Comparison of ENCODE assay signal across 29 cellular contexts in genomic region chr3:12908859-12909258, GRCh38.
"Had no signal": no experiment of that assay in that cellular context is flagged by ENCODE, and none has a peak within 500 bp of the region (broad histone marks: within the 10 kb centered on the region; RNA-seq: fewer than 3 reads in every experiment).

No MANE protein-coding gene starts in this region.

- H3K4me1 ChIP-seq: ascending aorta, lower lobe of right lung, pancreas, uterus had no signal

- H3K4me1 Mint-ChIP-seq: activated CD4-positive, alpha-beta memory T cell treated with anti-CD3 and anti-CD28 coated beads, Interleukin-2, amount 10 ng/mL, durations not matched to agents 7 days and 5 days; activated CD4-positive, alpha-beta T cell treated with anti-CD3 and anti-CD28 coated beads, Interleukin-2, amount 10 ng/mL, durations not matched to agents 7 days and 5 days; activated naive CD8-positive, alpha-beta T cell treated with anti-CD3 and anti-CD28 coated beads, Interleukin-2, amount 10 ng/mL, durations not matched to agents 7 days and 5 days; brain; nephron progenitor cell had no signal

- H3K4me3 ChIP-seq: ascending aorta, heart left ventricle, lower lobe of right lung, mucosa of descending colon, pancreas, psoas muscle, thoracic aorta, uterus had no signal

- ATAC-seq: activated T-cell treated with anti-CD3 and anti-CD28 coated beads, Interleukin-2, amount 50 U/mL, for 72 hours; esophagus mucosa; heart left ventricle; left lobe of liver; lower lobe of right lung; mucosa of descending colon; pancreas; psoas muscle had no signal

- H3K36me3 ChIP-seq: uterus had no signal

- H3K27me3 Mint-ChIP-seq: activated CD4-positive, alpha-beta memory T cell treated with anti-CD3 and anti-CD28 coated beads, Interleukin-2, amount 10 ng/mL, durations not matched to agents 7 days and 5 days; activated CD4-positive, alpha-beta T cell treated with anti-CD3 and anti-CD28 coated beads, Interleukin-2, amount 10 ng/mL, durations not matched to agents 7 days and 5 days; activated naive CD8-positive, alpha-beta T cell treated with anti-CD3 and anti-CD28 coated beads, Interleukin-2, amount 10 ng/mL, durations not matched to agents 7 days and 5 days; brain; stimulated activated naive CD8-positive, alpha-beta T cell treated with anti-CD3 and anti-CD28 coated beads, Interleukin-15, Interleukin-2, amounts not matched to agents 100 ng/mL and 50 ng/mL, for 24 hours had no signal

- H3K9me3 Mint-ChIP-seq: activated CD4-positive, alpha-beta memory T cell treated with anti-CD3 and anti-CD28 coated beads, Interleukin-2, amount 10 ng/mL, durations not matched to agents 7 days and 5 days; activated CD4-positive, alpha-beta T cell treated with anti-CD3 and anti-CD28 coated beads, Interleukin-2, amount 10 ng/mL, durations not matched to agents 7 days and 5 days; activated naive CD8-positive, alpha-beta T cell treated with anti-CD3 and anti-CD28 coated beads, Interleukin-2, amount 10 ng/mL, durations not matched to agents 7 days and 5 days; activated T-cell treated with anti-CD3 and anti-CD28 coated beads, Interleukin-2, amount 50 U/mL, for 72 hours; brain; immature natural killer cell; nephron progenitor cell; stimulated activated naive CD8-positive, alpha-beta T cell treated with anti-CD3 and anti-CD28 coated beads, Interleukin-15, Interleukin-2, amounts not matched to agents 100 ng/mL and 50 ng/mL, for 24 hours had no signal

- H3K27ac Mint-ChIP-seq: activated CD4-positive, alpha-beta memory T cell treated with anti-CD3 and anti-CD28 coated beads, Interleukin-2, amount 10 ng/mL, durations not matched to agents 7 days and 5 days; activated CD4-positive, alpha-beta T cell treated with anti-CD3 and anti-CD28 coated beads, Interleukin-2, amount 10 ng/mL, durations not matched to agents 7 days and 5 days; activated naive CD8-positive, alpha-beta T cell treated with anti-CD3 and anti-CD28 coated beads, Interleukin-2, amount 10 ng/mL, durations not matched to agents 7 days and 5 days; activated T-cell treated with anti-CD3 and anti-CD28 coated beads, Interleukin-2, amount 50 U/mL, for 72 hours; stimulated activated naive CD8-positive, alpha-beta T cell treated with anti-CD3 and anti-CD28 coated beads, Interleukin-15, Interleukin-2, amounts not matched to agents 100 ng/mL and 50 ng/mL, for 24 hours had no signal

- H3K9me3 ChIP-seq: ascending aorta, heart left ventricle, lower lobe of right lung, mucosa of descending colon, pancreas, psoas muscle, thoracic aorta, uterus had no signal

- DNase-seq: activated CD4-positive, alpha-beta memory T cell treated with anti-CD3 and anti-CD28 coated beads, Interleukin-2, amount 10 ng/mL, durations not matched to agents 7 days and 5 days; activated CD4-positive, alpha-beta T cell treated with anti-CD3 and anti-CD28 coated beads for 1 hour; activated CD4-positive, alpha-beta T cell treated with anti-CD3 and anti-CD28 coated beads, Interleukin-2, amount 10 ng/mL, durations not matched to agents 7 days and 5 days; activated effector memory CD4-positive, alpha-beta T cell treated with Interleukin-2 at 50 U/mL for 16 hours; activated naive CD4-positive, alpha-beta T cell treated with Interleukin-2 at 50 U/mL for 16 hours; activated naive CD8-positive, alpha-beta T cell treated with anti-CD3 and anti-CD28 coated beads, Interleukin-2, amount 10 ng/mL, durations not matched to agents 7 days and 5 days; activated T-cell treated with anti-CD3 and anti-CD28 coated beads, Interleukin-2, amount 50 U/mL, for 72 hours; cortex of kidney; foreskin fibroblast; hypothalamus; immature natural killer cell; lower lobe of right lung; nephron progenitor cell; nucleus accumbens; psoas muscle; stimulated activated CD4-positive, alpha-beta T cell treated with anti-CD3 and anti-CD28 coated beads, Interleukin-15, amount 100 ng/mL, for 24 hours; stimulated activated CD4-positive, alpha-beta T cell treated with anti-CD3 and anti-CD28 coated beads, Interleukin-2, amount 100 ng/mL, for 24 hours; T-helper 2 cell; trophoblast cell; uterus had no signal

- H3K27ac ChIP-seq: ascending aorta, heart left ventricle, lower lobe of right lung, pancreas, psoas muscle, thoracic aorta, uterus had no signal

- H3K4me3 Mint-ChIP-seq: activated CD4-positive, alpha-beta memory T cell treated with anti-CD3 and anti-CD28 coated beads, Interleukin-2, amount 10 ng/mL, durations not matched to agents 7 days and 5 days; activated CD4-positive, alpha-beta T cell treated with anti-CD3 and anti-CD28 coated beads, Interleukin-2, amount 10 ng/mL, durations not matched to agents 7 days and 5 days; activated naive CD8-positive, alpha-beta T cell treated with anti-CD3 and anti-CD28 coated beads, Interleukin-2, amount 10 ng/mL, durations not matched to agents 7 days and 5 days; activated T-cell treated with anti-CD3 and anti-CD28 coated beads, Interleukin-2, amount 50 U/mL, for 72 hours; brain; immature natural killer cell; nephron progenitor cell; stimulated activated naive CD8-positive, alpha-beta T cell treated with anti-CD3 and anti-CD28 coated beads, Interleukin-15, Interleukin-2, amounts not matched to agents 100 ng/mL and 50 ng/mL, for 24 hours had no signal
